In genomic region chr6:158972241-158973233, GRCh38 we compare ENCODE assay signal across 8 cellular contexts. TPM values are rescaled to one million over a fixed set of nuclear protein-coding genes. Genes with fewer than 3 reads are reported as not detected.
DNase-seq lines count a peak whose midpoint lies in the region; ATAC-seq, FAIRE-seq and TF ChIP-seq lines count a peak whose summit lies in the region.

No MANE protein-coding gene starts in this region.

- no peaks in the 10 kb centered on the region for H4K20me1 ChIP-seq in GM12878 (ENCODE audit: control insufficient read depth, insufficient read depth)

- H3K79me2 ChIP-seq in GM12878 (ENCODE audit: control insufficient read depth, insufficient read depth, low read length) = no peaks in the 10 kb centered on the region

- H3K4me3 ChIP-seq in AG09309 (ENCODE audit: control insufficient read depth, low read depth, low read length) (no peak overlapping the region), GM12878 (no peak overlapping the region), iPS DF 6.9 (ENCODE audit: low read length) (no peak overlapping the region)

- H3K4me1 Mint-ChIP-seq in stimulated activated memory B cell treated with anti-CD40 and anti-IgM and Interleukin-4, amounts not matched to agents 10 μg/mL and 1 μg/mL and 100 μg/mL, for 72 hours = peaks cover 8% of the 10 kb centered on the region

- H3K9me3 ChIP-seq in GM12878 (replicated peaks; ENCODE audit: control insufficient read depth, insufficient read depth, low read length) (peaks cover 1% of the 10 kb centered on the region; the same call in 1 of the 3 replicates), iPS DF 6.9 (ENCODE audit: control insufficient read depth, insufficient read depth, low read length) (no peaks in the 10 kb centered on the region; the same call in 1 of the 2 replicates)

- peak; percentile 81 for TF ChIP-seq RAD21 in GM12878 (IDR thresholded peaks at IDR 0.05; ENCODE audit: insufficient read depth, low read depth, low read length)

- H3K4me3 Mint-ChIP-seq in stimulated activated memory B cell treated with anti-CD40 and anti-IgM and Interleukin-4, amounts not matched to agents 10 μg/mL and 1 μg/mL and 100 μg/mL, for 72 hours = no peak overlapping the region

- no peak overlapping the region for H3K4me2 ChIP-seq in GM12878 (ENCODE audit: control insufficient read depth, insufficient read depth)

- ATAC-seq in GM12878 (peak; percentile 85), GM19467 (IDR thresholded peaks at IDR 0.05; ENCODE audit: unreplicated experiment) (no peak)
- ATAC-seq in stimulated activated memory B cell treated with anti-CD40 and anti-IgM and Interleukin-4, amounts not matched to agents 10 μg/mL and 1 μg/mL and 100 μg/mL, for 72 hours = no peak

- no peak overlapping the region for H3K9ac ChIP-seq in GM12878 (ENCODE audit: control insufficient read depth, insufficient read depth, low read length)

- intact Hi-C loops in GM12878 (cut with micrococcal nuclease; ENCODE audit: unreplicated experiment) = loop anchor here (1.0 to 5.0 kb wide), 5 partner anchors 100 to 760 kb away; partner anchors contain the start of gene EZR

- TF ChIP-seq CTCF in AG09309 (IDR thresholded peaks at IDR 0.05; ENCODE audit: control insufficient read depth, insufficient read depth, low read depth, low read length, missing control alignments) (peak; percentile 29), GM12878 (IDR thresholded peaks at IDR 0.05 in 2 of 3, conservative IDR thresholded peaks at IDR 0.05 in 1 of 3; ENCODE audit: control insufficient read depth in 2 of 3, extremely low read depth in 1 of 3, insufficient read depth in 1 of 3, low read depth in 3 of 3, low read length in 3 of 3) (peak; percentile 33 to 68 (median 36); a peak in 4 of 6 replicates)

- peaks cover 6% of the 10 kb centered on the region for H3K9me3 Mint-ChIP-seq in stimulated activated memory B cell treated with anti-CD40 and anti-IgM and Interleukin-4, amounts not matched to agents 10 μg/mL and 1 μg/mL and 100 μg/mL, for 72 hours

- H3K4me1 ChIP-seq in GM12878 (ENCODE audit: control insufficient read depth, insufficient read depth, low read length) (no peaks in the 10 kb centered on the region), iPS DF 6.9 (ENCODE audit: control insufficient read depth, insufficient read depth, low read length) (no peaks in the 10 kb centered on the region)

- H2AFZ ChIP-seq in GM12878 (ENCODE audit: control insufficient read depth, low read depth, low read length) = no peak overlapping the region

- H3K36me3 ChIP-seq in GM12878 (ENCODE audit: control insufficient read depth in 2 of 2, insufficient read depth in 2 of 2, low read length in 1 of 2) = no peaks in the 10 kb centered on the region
- H3K36me3 ChIP-seq in iPS DF 6.9 (ENCODE audit: control insufficient read depth, insufficient read depth, low read length) = no peaks in the 10 kb centered on the region

- SMC1A ChIA-PET in GM12878 (lab: Charles Lee; ENCODE audit: uncharacterized antibody, unreplicated experiment) = interaction anchor here (0.6 to 7.4 kb wide), 43 partner anchors 10 to 759 kb away, joined by 3 to 68 read pairs (median 4); no protein-coding TSS in a partner anchor

- TF ChIP-seq POLR2A in GM12891 (IDR thresholded peaks at IDR 0.05; ENCODE audit: low read depth, low read length) = no peak
- no peak for TF ChIP-seq POLR2A in GM12878 (IDR thresholded peaks at IDR 0.05; ENCODE audit: low read depth, low read length)

- no peak for TF ChIP-seq EP300 in GM12878 (IDR thresholded peaks at IDR 0.05; ENCODE audit: borderline replicate concordance in 1 of 2, control insufficient read depth in 1 of 2, low read depth in 2 of 2, low read length in 2 of 2)

- peak; percentile 24 for DNase-seq in AG09309 (ENCODE audit: low read depth)
- DNase-seq in GM12891 (ENCODE audit: insufficient read length, low spot score) = peak; percentile 17
- peak; percentile 26 for DNase-seq in NCI-H345 treated with DMSO at 0.1 percent for 48 hours (lab: John Stamatoyannopoulos, UW; ENCODE audit: unreplicated experiment)
- peak; percentile 31 for DNase-seq in GM12878 (ENCODE audit: low read depth, low spot score)
- DNase-seq in iPS DF 6.9 (ENCODE audit: low read depth, low spot score) = peak; percentile 11
- no peak for DNase-seq in stimulated activated CD4-positive, alpha-beta T cell treated with anti-CD3 and anti-CD28 coated beads, Interleukin-2, amount 100 ng/mL, for 24 hours

- POLR2A ChIA-PET in GM12878 (lab: Charles Lee) = interaction anchor here (0.5 to 1.7 kb wide), 2 partner anchors 269 to 272 kb away, joined by 4 to 5 read pairs; no protein-coding TSS in a partner anchor

- RAD21 ChIA-PET in GM12878 (lab: Charles Lee; ENCODE audit: unreplicated experiment) = interaction anchor here (0.8 to 4.2 kb wide), 28 partner anchors 26 to 772 kb away, joined by 3 to 33 read pairs (median 4); partner anchors contain the start of gene RSPH3

- peak overlapping the region; percentile 70 for H3K27ac Mint-ChIP-seq in stimulated activated memory B cell treated with anti-CD40 and anti-IgM and Interleukin-4, amounts not matched to agents 10 μg/mL and 1 μg/mL and 100 μg/mL, for 72 hours

- no peak overlapping the region for H3K27ac ChIP-seq in GM12878 (ENCODE audit: control insufficient read depth, insufficient read depth)
- no peak overlapping the region for H3K27ac ChIP-seq in iPS DF 6.9 (ENCODE audit: low read length)

- BruUV-seq in GM12878 (replicated peaks; lab: Mats Ljungman, UMichigan) = no TSS peak

- FAIRE-seq in GM12891 (lab: Jason Lieb, UNC) (peak; percentile 79), GM12878 (lab: Jason Lieb, UNC) (peak; percentile 76)

- H3K27me3 Mint-ChIP-seq in stimulated activated memory B cell treated with anti-CD40 and anti-IgM and Interleukin-4, amounts not matched to agents 10 μg/mL and 1 μg/mL and 100 μg/mL, for 72 hours = no peaks in the 10 kb centered on the region

- WGBS in GM12878 (ENCODE audit: insufficient coverage, insufficient replicate concordance, low lambda C conversion rate, missing lambda C conversion rate) = 0% methylated on average over 4 of the region's 4 CpGs
- no CpG with 5 or more reads among the region's 4 CpGs for WGBS in iPS DF 6.9 (ENCODE audit: insufficient coverage, insufficient read length)

- CTCF ChIA-PET in GM12878 (lab: Yijun Ruan, JAX) = interaction anchor here (0.6 to 7.3 kb wide), 52 partner anchors 11 to 796 kb away, joined by 3 to 127 read pairs (median 4); partner anchors contain the start of gene RSPH3

- in situ Hi-C loops in GM12878 (cut with MboI) = loop anchor here (5.0 to 10.0 kb wide), 2 partner anchors 265 to 748 kb away; no protein-coding TSS in a partner anchor

- H3K27me3 ChIP-seq in GM12878 (replicated peaks in 1 of 2; ENCODE audit: control insufficient read depth in 2 of 2, insufficient read depth in 2 of 2, low read length in 1 of 2) = no peaks in the 10 kb centered on the region
- no peaks in the 10 kb centered on the region for H3K27me3 ChIP-seq in iPS DF 6.9 (ENCODE audit: control insufficient read depth, insufficient read depth, low read length)

- H3K36me3 Mint-ChIP-seq in stimulated activated memory B cell treated with anti-CD40 and anti-IgM and Interleukin-4, amounts not matched to agents 10 μg/mL and 1 μg/mL and 100 μg/mL, for 72 hours = peaks cover 13% of the 10 kb centered on the region

TF ChIP-seq in GM12891, 5 proteins besides CTCF, POLR2A, EP300 and RAD21:
- TF ChIP-seq POU2F2 (IDR thresholded peaks at IDR 0.05; ENCODE audit: low read depth, low read length) (no peak), SPI1 (IDR thresholded peaks at IDR 0.05; ENCODE audit: low read depth, low read length) (no peak), TAF1 (IDR thresholded peaks at IDR 0.05; ENCODE audit: low read depth, low read length) (no peak), PAX5 (IDR thresholded peaks at IDR 0.05; ENCODE audit: insufficient read depth, low read length, severe bottlenecking) (no peak), POLR2AphosphoS5 (IDR thresholded peaks at IDR 0.05; ENCODE audit: low read depth, low read length) (no peak)

TF ChIP-seq in GM12878, 131 proteins besides CTCF, POLR2A, EP300 and RAD21 (continues in another document):
- TF ChIP-seq ZNF274 (IDR thresholded peaks at IDR 0.05; ENCODE audit: insufficient read depth, insufficient read length) (no peak), PBX3 (IDR thresholded peaks at IDR 0.05; ENCODE audit: insufficient replicate concordance, low read depth, low read length) (no peak), MEF2A (IDR thresholded peaks at IDR 0.05; ENCODE audit: insufficient read depth, low read depth, low read length) (0 out of 2 replicates have a peak, but pooled peaks have one; percentile 13), ZNF24 (IDR thresholded peaks at IDR 0.05) (0 out of 2 replicates have a peak, but pooled peaks have one; percentile 47), POU2F2 (IDR thresholded peaks at IDR 0.05; ENCODE audit: borderline replicate concordance, low read depth, low read length) (no peak), SMC3 (IDR thresholded peaks at IDR 0.05; ENCODE audit: borderline replicate concordance, low read length) (peak; percentile 86)

RNA-seq across cellular contexts. Expression of gene RSPH3, which starts 27.5 kb away (rescaled TPM):
- 1.6 TPM for polyA plus RNA-seq in GM12891 (2012; ENCODE audit: low read depth, missing spikeins)
- 5.6 and 5.9 TPM in 2 replicates for total RNA-seq in GM12878 (2013; cell fraction: nucleolus; rRNA removed)
- total RNA-seq in GM12878 (2014; rRNA removed) = 1.4 and 1.9 TPM in 2 replicates
- total RNA-seq in GM12878 (2014; rRNA removed; fragmentation: Illumina TruSeq; extraction: Trizol) = 1.5 and 1.7 TPM in 2 replicates
- total RNA-seq in GM12878 (2021) = 2.2 and 3.2 TPM in 2 replicates
- 0.62 TPM for polyA plus RNA-seq in GM12878 (2011; ENCODE audit: low read depth)
- polyA plus RNA-seq in GM12878 (2011; rRNA removed) = 1.1 TPM in 2 replicates
- 0.49 and 0.50 TPM in 2 replicates for polyA plus RNA-seq in GM12878 (2011; cell fraction: cytosol; rRNA removed)
- 1.0 and 1.5 TPM in 2 replicates for polyA plus RNA-seq in GM12878 (2011; cell fraction: nucleus; rRNA removed)
- polyA plus RNA-seq in GM12878 (2012) = 1.1 and 1.6 TPM in 2 replicates
- polyA plus RNA-seq in GM12878 (2014; fragmentation: Illumina TruSeq; extraction: Trizol) = 1.6 and 2.3 TPM in 2 replicates
- polyA plus RNA-seq in GM12878 (2014; fragmentation: Nextera tagmentation; extraction: Ambion mirVana) = under 1 TPM; 0.40 to 0.51 TPM
- 0.90 and 1.1 TPM in 2 replicates for polyA plus RNA-seq in GM12878 (2014; rRNA removed)
- polyA plus RNA-seq in GM12878 (2016; fragmentation: Nextera tagmentation; extraction: Ambion mirVana) = 1 to 10 TPM; 3.0 to 3.5 TPM
- 1.2 and 2.8 TPM in 2 replicates for polyA minus RNA-seq in GM12878 (2011; rRNA and poly(A)+ RNA removed)
- 1.0 and 1.1 TPM in 2 replicates for polyA minus RNA-seq in GM12878 (2011; cell fraction: cytosol; rRNA and poly(A)+ RNA removed)
- 0.97 and 1.2 TPM in 2 replicates for polyA minus RNA-seq in GM12878 (2011; cell fraction: nucleus; rRNA and poly(A)+ RNA removed)

Comparison
In these comparisons a context has a peak if more than half of its experiments do, and no peak if none do; other contexts are left out.
1. DNase-seq: peak in AG09309 (single experiment), GM12891 (single experiment), NCI-H345 treated with DMSO at 0.1 percent for 48 hours (single experiment), GM12878 (single experiment) and iPS DF 6.9 (single experiment); none in stimulated activated CD4-positive, alpha-beta T cell treated with anti-CD3 and anti-CD28 coated beads, Interleukin-2, amount 100 ng/mL, for 24 hours (0 of 2).